In genomic region chr18:62450175-62450545, GRCh38 we compare ENCODE assay signal across 19 cellular contexts.
DNase-seq lines count a peak whose midpoint lies in the region; ATAC-seq and TF ChIP-seq lines count a peak whose summit lies in the region.
"Had no signal": no experiment of that assay in that cellular context is flagged by ENCODE, and none has a peak within 500 bp of the region (broad histone marks: within the 10 kb centered on the region; RNA-seq: fewer than 3 reads in every experiment).

No MANE protein-coding gene starts in this region.

- DNase-seq in Calu3 (no peak), RWPE2 (ENCODE audit: low spot score) (no peak), erythroblast (lab: John Stamatoyannopoulos, UW) (peak; percentile 78 to 88), NCI-H1105 (lab: John Stamatoyannopoulos, UW) (no peak), mucosa of descending colon (no peak)
- DNase-seq: activated CD4-positive, alpha-beta memory T cell treated with anti-CD3 and anti-CD28 coated beads for 36 hours; activated naive CD4-positive, alpha-beta T cell; activated T-cell treated with anti-CD3 and anti-CD28 coated beads for 4 hours; effector memory CD8-positive, alpha-beta T cell; GOT3; Kasumi-1; T-helper 17 cell; thyroid gland had no signal

- H3K27me3 Mint-ChIP-seq in Calu3 (ENCODE audit: unreplicated experiment): no peaks in the 10 kb centered on the region

- CTCF ChIA-PET in Calu3 (lab: Charles Lee): interaction anchor here (0.9 to 2.1 kb wide), 6 partner anchors 13 to 73 kb away, joined by 3 to 18 read pairs (median 4); partner anchors contain the start of gene ZCCHC2

- H3K4me1 ChIP-seq in RWPE2 (ENCODE audit: insufficient read depth, poor library complexity, severe bottlenecking): peaks cover 22% of the 10 kb centered on the region
- H3K4me1 ChIP-seq in skeletal muscle satellite cell (ENCODE audit: control insufficient read depth, insufficient read depth, low read length): peaks cover 27% of the 10 kb centered on the region
- no peaks in the 10 kb centered on the region for H3K4me1 ChIP-seq in mucosa of descending colon (ENCODE audit: low read depth)

- H3K4me1 Mint-ChIP-seq in Calu3 (ENCODE audit: low read depth, unreplicated experiment): peaks cover 57% of the 10 kb centered on the region

- H3K4me3 Mint-ChIP-seq in Calu3 (ENCODE audit: low read depth, unreplicated experiment): peak overlapping the region; percentile 25
- H3K4me3 Mint-ChIP-seq: activated CD4-positive, alpha-beta memory T cell treated with anti-CD3 and anti-CD28 coated beads for 36 hours; effector memory CD8-positive, alpha-beta T cell; neural crest cell; stimulated activated effector memory CD8-positive, alpha-beta T cell treated with anti-CD3 and anti-CD28 coated beads, Interleukin-12 subunit alpha, Interleukin-12 subunit beta, amount 100 ng/mL, for 72 hours; T-helper 17 cell; WTC11 had no signal

- H3K27me3 ChIP-seq in RWPE2 (ENCODE audit: insufficient read depth, poor library complexity, severe bottlenecking): no peaks in the 10 kb centered on the region
- peaks cover 24% of the 10 kb centered on the region for H3K27me3 ChIP-seq in skeletal muscle satellite cell (ENCODE audit: control insufficient read depth, insufficient read depth, low read length)
- H3K27me3 ChIP-seq: hepatocyte, thyroid gland had no signal

- H3K27ac ChIP-seq in RWPE2 (ENCODE audit: poor library complexity, severe bottlenecking): peak overlapping the region; percentile 53
- H3K27ac ChIP-seq: hepatocyte had no signal

- no TSS peak for BruUV-seq in Calu3 (replicated peaks; lab: Mats Ljungman, UMichigan)

- no peak for TF ChIP-seq POLR2A in erythroblast (IDR thresholded peaks at IDR 0.05; ENCODE audit: low read length)

- H3K4me3 ChIP-seq in RWPE2 (ENCODE audit: severe bottlenecking) (no peak overlapping the region), skeletal muscle satellite cell (ENCODE audit: low read length) (peak overlapping the region; percentile 8), mucosa of descending colon (no peak overlapping the region)
- H3K4me3 ChIP-seq: hepatocyte, thyroid gland had no signal

- intact Hi-C loops in Calu3 (cut with micrococcal nuclease; ENCODE audit: unreplicated experiment) (loop anchor here (5.0 kb wide), 2 partner anchors 37 to 77 kb away; no protein-coding TSS in a partner anchor), mucosa of descending colon (cut with DNase I, micrococcal nuclease) (no loop called here)

- no peak for TF ChIP-seq CTCF in Calu3 (IDR thresholded peaks at IDR 0.05; ENCODE audit: unreplicated experiment)
- no peak for TF ChIP-seq CTCF in RWPE2 (IDR thresholded peaks at IDR 0.05; ENCODE audit: poor library complexity, severe bottlenecking)
- no peak for TF ChIP-seq CTCF in mucosa of descending colon (IDR thresholded peaks at IDR 0.05)

- H3K27ac Mint-ChIP-seq in Calu3 (ENCODE audit: unreplicated experiment): peak overlapping the region; percentile 62
- H3K27ac Mint-ChIP-seq: activated CD4-positive, alpha-beta memory T cell treated with anti-CD3 and anti-CD28 coated beads for 36 hours; effector memory CD8-positive, alpha-beta T cell; stimulated activated effector memory CD8-positive, alpha-beta T cell treated with anti-CD3 and anti-CD28 coated beads, Interleukin-12 subunit alpha, Interleukin-12 subunit beta, amount 100 ng/mL, for 72 hours; T-helper 17 cell; WTC11 had no signal

- no peak for ATAC-seq in RWPE2 (ENCODE audit: low read depth)
- ATAC-seq in HG03139 (IDR thresholded peaks at IDR 0.05; ENCODE audit: unreplicated experiment): no peak
- no peak for ATAC-seq in mucosa of descending colon
- ATAC-seq: effector memory CD8-positive, alpha-beta T cell; stimulated activated effector memory CD8-positive, alpha-beta T cell treated with anti-CD3 and anti-CD28 coated beads, Interleukin-12 subunit alpha, Interleukin-12 subunit beta, amount 100 ng/mL, for 72 hours; T-helper 17 cell had no signal

- peaks cover 16% of the 10 kb centered on the region for H3K36me3 Mint-ChIP-seq in Calu3 (ENCODE audit: insufficient read depth, unreplicated experiment)
- H3K36me3 Mint-ChIP-seq: activated CD4-positive, alpha-beta memory T cell treated with anti-CD3 and anti-CD28 coated beads for 36 hours; stimulated activated effector memory CD8-positive, alpha-beta T cell treated with anti-CD3 and anti-CD28 coated beads, Interleukin-12 subunit alpha, Interleukin-12 subunit beta, amount 100 ng/mL, for 72 hours; WTC11 had no signal

- H3K9me3 ChIP-seq in RWPE2 (ENCODE audit: severe bottlenecking): no peaks in the 10 kb centered on the region
- H3K9me3 ChIP-seq in skeletal muscle satellite cell (replicated peaks; ENCODE audit: low read length): no peaks in the 10 kb centered on the region
- H3K9me3 ChIP-seq in mucosa of descending colon: peaks cover 3% of the 10 kb centered on the region
- H3K9me3 ChIP-seq: thyroid gland had no signal

- H3K36me3 ChIP-seq in RWPE2 (ENCODE audit: low read depth): no peaks in the 10 kb centered on the region
- H3K36me3 ChIP-seq in skeletal muscle satellite cell (ENCODE audit: insufficient read depth, low read length): no peaks in the 10 kb centered on the region
- no peaks in the 10 kb centered on the region for H3K36me3 ChIP-seq in mucosa of descending colon (ENCODE audit: low read depth)
- H3K36me3 ChIP-seq: thyroid gland had no signal

- H3K4me2 ChIP-seq in skeletal muscle satellite cell (ENCODE audit: low read length): peak overlapping the region; percentile 47
- H3K4me2 ChIP-seq: hepatocyte had no signal

- no peaks in the 10 kb centered on the region for H3K9me3 Mint-ChIP-seq in Calu3 (ENCODE audit: low read depth, unreplicated experiment)
- H3K9me3 Mint-ChIP-seq: activated CD4-positive, alpha-beta memory T cell treated with anti-CD3 and anti-CD28 coated beads for 36 hours; effector memory CD8-positive, alpha-beta T cell; neural crest cell; stimulated activated effector memory CD8-positive, alpha-beta T cell treated with anti-CD3 and anti-CD28 coated beads, Interleukin-12 subunit alpha, Interleukin-12 subunit beta, amount 100 ng/mL, for 72 hours had no signal

- no peak overlapping the region for H3K9ac ChIP-seq in skeletal muscle satellite cell (ENCODE audit: low read depth, low read length)

Comparison
In these comparisons a context has a peak if more than half of its experiments do, and no peak if none do; other contexts are left out.
1. DNase-seq: peak in erythroblast (2 of 2); none in Calu3 (single experiment), RWPE2 (single experiment), NCI-H1105 (single experiment) and mucosa of descending colon (0 of 3).